ENCODE assay signal across 17 cellular contexts in genomic region chrX:19869195-19869594, GRCh38. TPM values are rescaled to one million over a fixed set of nuclear protein-coding genes. Genes with fewer than 3 reads are reported as not detected.
DNase-seq lines count a peak whose midpoint lies in the region; ATAC-seq, FAIRE-seq and TF ChIP-seq lines count a peak whose summit lies in the region.
"Had no signal": no experiment of that assay in that cellular context is flagged by ENCODE, and none has a peak within 500 bp of the region (broad histone marks: within the 10 kb centered on the region; RNA-seq: fewer than 3 reads in every experiment).

No MANE protein-coding gene starts in this region.

- H4K20me1 ChIP-seq in DOHH2 (ENCODE audit: control insufficient read depth, insufficient read depth, low read depth, low read length) = no peaks in the 10 kb centered on the region
- H4K20me1 ChIP-seq in PC-9 (ENCODE audit: insufficient read depth) = peaks cover 3% of the 10 kb centered on the region; the same call in 1 of the 2 replicates

- no peak overlapping the region for H3K27ac Mint-ChIP-seq in activated CD4-positive, alpha-beta T cell treated with anti-CD3 and anti-CD28 coated beads for 36 hours
- peak overlapping the region in 5 of 9 donors; percentile 34 to 69 (median 53) for H3K27ac Mint-ChIP-seq in naive thymus-derived CD4-positive, alpha-beta T cell
- no peak overlapping the region for H3K27ac Mint-ChIP-seq in activated T-helper 1 cell treated with anti-CD3 and anti-CD28 coated beads, Interleukin-12 subunit alpha, Interleukin-12 subunit beta, Interleukin-2, Interleukin-4 antibody, amounts not matched to agents 30 ng/mL and 10 ng/mL and 1 ng/mL, durations not matched to agents 14 hours and 24 hours and 36 hours
- H3K27ac Mint-ChIP-seq: dendritic cell treated with granulocyte-macrophage colony-stimulating factor and Interleukin-4, amounts not matched to agents 40 ng/mL and 50 ng/mL, for 4 days had no signal

- H3K36me3 Mint-ChIP-seq in activated CD4-positive, alpha-beta T cell treated with anti-CD3 and anti-CD28 coated beads for 36 hours (ENCODE audit: low read depth) = peaks cover 5% of the 10 kb centered on the region
- H3K36me3 Mint-ChIP-seq in naive thymus-derived CD4-positive, alpha-beta T cell = peaks cover 0 to 6% (median 0%) of the 10 kb centered on the region in 5 donors
- peaks cover 8% of the 10 kb centered on the region for H3K36me3 Mint-ChIP-seq in activated T-helper 1 cell treated with anti-CD3 and anti-CD28 coated beads, Interleukin-12 subunit alpha, Interleukin-12 subunit beta, Interleukin-2, Interleukin-4 antibody, amounts not matched to agents 30 ng/mL and 10 ng/mL and 1 ng/mL, durations not matched to agents 14 hours and 24 hours and 36 hours (ENCODE audit: low read depth)

- FAIRE-seq in frontal cortex (lab: Jason Lieb, UNC) = no peak
- FAIRE-seq: H1 had no signal

- H3K4me3 ChIP-seq in DOHH2 (ENCODE audit: low read length) = peak overlapping the region; percentile 42
- H3K4me3 ChIP-seq in NB4 (ENCODE audit: low read depth, low read length) = no peak overlapping the region
- H3K4me3 ChIP-seq in naive thymus-derived CD4-positive, alpha-beta T cell (ENCODE audit: low read length) = no peak overlapping the region
- H3K4me3 ChIP-seq in PC-9 = no peak overlapping the region
- H3K4me3 ChIP-seq: Peyer's patch had no signal

- H3K9me3 ChIP-seq in DOHH2 (ENCODE audit: control insufficient read depth, insufficient read depth, low read length) = no peaks in the 10 kb centered on the region
- H3K9me3 ChIP-seq in naive thymus-derived CD4-positive, alpha-beta T cell (ENCODE audit: control insufficient read depth in 2 of 3, low read length in 3 of 3) = no peaks in the 10 kb centered on the region
- no peaks in the 10 kb centered on the region for H3K9me3 ChIP-seq in PC-9 (ENCODE audit: insufficient read depth, low read depth)
- H3K9me3 ChIP-seq: Peyer's patch had no signal

- H3K27me3 ChIP-seq in DOHH2 (ENCODE audit: control insufficient read depth, low read length) (no peaks in the 10 kb centered on the region), PC-9 (ENCODE audit: insufficient read depth, low read depth) (no peaks in the 10 kb centered on the region)
- H3K27me3 ChIP-seq in naive thymus-derived CD4-positive, alpha-beta T cell (ENCODE audit: control insufficient read depth in 2 of 2, insufficient read depth in 2 of 2, low read length in 2 of 2) = no peaks in the 10 kb centered on the region
- H3K27me3 ChIP-seq: Peyer's patch had no signal

- CTCF ChIA-PET in activated CD4-positive, alpha-beta T cell treated with anti-CD3 and anti-CD28 coated beads for 36 hours (lab: Charles Lee) = interaction anchor here (0.7 kb wide), 1 partner anchor 133 kb away, joined by 3 read pairs; no protein-coding TSS in a partner anchor
- CTCF ChIA-PET in naive thymus-derived CD4-positive, alpha-beta T cell (lab: Charles Lee) = no interaction called here
- CTCF ChIA-PET in PC-9 (lab: Charles Lee) = no interaction called here

- H3K4me1 ChIP-seq in DOHH2 (ENCODE audit: control insufficient read depth, low read length) = peaks cover 90% of the 10 kb centered on the region
- peaks cover 12 to 17% of the 10 kb centered on the region in 2 donors for H3K4me1 ChIP-seq in naive thymus-derived CD4-positive, alpha-beta T cell (ENCODE audit: control insufficient read depth in 2 of 2, insufficient read depth in 2 of 2, low read length in 2 of 2)
- H3K4me1 ChIP-seq in PC-9 (replicated peaks; ENCODE audit: insufficient read depth) = no peaks in the 10 kb centered on the region
- H3K4me1 ChIP-seq: Peyer's patch had no signal

- H3K4me3 Mint-ChIP-seq in activated CD4-positive, alpha-beta T cell treated with anti-CD3 and anti-CD28 coated beads for 36 hours = peak overlapping the region; percentile 25
- peak overlapping the region in 2 of 10 donors; percentile 33 to 35 for H3K4me3 Mint-ChIP-seq in naive thymus-derived CD4-positive, alpha-beta T cell
- H3K4me3 Mint-ChIP-seq in activated T-helper 1 cell treated with anti-CD3 and anti-CD28 coated beads, Interleukin-12 subunit alpha, Interleukin-12 subunit beta, Interleukin-2, Interleukin-4 antibody, amounts not matched to agents 30 ng/mL and 10 ng/mL and 1 ng/mL, durations not matched to agents 14 hours and 24 hours and 36 hours = no peak overlapping the region
- H3K4me3 Mint-ChIP-seq: dendritic cell treated with granulocyte-macrophage colony-stimulating factor and Interleukin-4, amounts not matched to agents 40 ng/mL and 50 ng/mL, for 4 days had no signal

- intact Hi-C loops in activated CD4-positive, alpha-beta T cell treated with anti-CD3 and anti-CD28 coated beads for 36 hours (cut with DNase I, micrococcal nuclease) = no loop called here
- intact Hi-C loops in naive thymus-derived CD4-positive, alpha-beta T cell (cut with micrococcal nuclease) = no loop called here
- intact Hi-C loops in activated T-helper 1 cell treated with anti-CD3 and anti-CD28 coated beads, Interleukin-12 subunit alpha, Interleukin-12 subunit beta, Interleukin-2, Interleukin-4 antibody, amounts not matched to agents 30 ng/mL and 10 ng/mL and 1 ng/mL, durations not matched to agents 14 hours and 24 hours and 36 hours (cut with micrococcal nuclease) = loop anchor here (5.0 kb wide), 1 partner anchor 42 kb away; no protein-coding TSS in a partner anchor
- intact Hi-C loops in PC-9 (cut with micrococcal nuclease; ENCODE audit: unreplicated experiment) = no loop called here

- H3K27me3 Mint-ChIP-seq in activated CD4-positive, alpha-beta T cell treated with anti-CD3 and anti-CD28 coated beads for 36 hours = no peaks in the 10 kb centered on the region
- no peaks in the 10 kb centered on the region for H3K27me3 Mint-ChIP-seq in naive thymus-derived CD4-positive, alpha-beta T cell
- no peaks in the 10 kb centered on the region for H3K27me3 Mint-ChIP-seq in activated T-helper 1 cell treated with anti-CD3 and anti-CD28 coated beads, Interleukin-12 subunit alpha, Interleukin-12 subunit beta, Interleukin-2, Interleukin-4 antibody, amounts not matched to agents 30 ng/mL and 10 ng/mL and 1 ng/mL, durations not matched to agents 14 hours and 24 hours and 36 hours (ENCODE audit: insufficient read depth)
- H3K27me3 Mint-ChIP-seq: dendritic cell treated with granulocyte-macrophage colony-stimulating factor and Interleukin-4, amounts not matched to agents 40 ng/mL and 50 ng/mL, for 4 days had no signal

- TF ChIP-seq POLR2A in NB4 (IDR thresholded peaks at IDR 0.05; ENCODE audit: extremely low read depth, insufficient read length) = no peak

- H2AFZ ChIP-seq in PC-9 = no peak overlapping the region

- TF ChIP-seq CTCF in DOHH2 (IDR thresholded peaks at IDR 0.05; ENCODE audit: low read depth, low read length, poor library complexity, severe bottlenecking) (no peak), NB4 (IDR thresholded peaks at IDR 0.05; ENCODE audit: low read depth, low read length) (no peak), PC-9 (conservative IDR thresholded peaks at IDR 0.05) (no peak)

- no TSS peak for BruUV-seq in PC-9 (replicated peaks; lab: Mats Ljungman, UMichigan)

- peak overlapping the region; percentile 98 for H3K27ac ChIP-seq in DOHH2 (ENCODE audit: low read depth, low read length)
- H3K27ac ChIP-seq in naive thymus-derived CD4-positive, alpha-beta T cell (ENCODE audit: low read depth, low read length) = no peak overlapping the region
- no peak overlapping the region for H3K27ac ChIP-seq in PC-9
- H3K27ac ChIP-seq: Peyer's patch had no signal

- H3K79me2 ChIP-seq in DOHH2 (ENCODE audit: control insufficient read depth, low read length) (peaks cover 87% of the 10 kb centered on the region), PC-9 (ENCODE audit: low read depth) (no peaks in the 10 kb centered on the region)

- H3K4me2 ChIP-seq in DOHH2 (ENCODE audit: low read length) (peak overlapping the region; percentile 92), PC-9 (no peak overlapping the region)

- peak; percentile 43 for ATAC-seq in activated CD4-positive, alpha-beta T cell treated with anti-CD3 and anti-CD28 coated beads for 36 hours
- no peak for ATAC-seq in naive thymus-derived CD4-positive, alpha-beta T cell
- ATAC-seq: SK-N-SH treated with all-trans-retinoic acid at 6 μM for 48 hours had no signal

- DNase-seq in activated CD4-positive, alpha-beta T cell treated with anti-CD3 and anti-CD28 coated beads for 36 hours = peak; percentile 44
- DNase-seq in activated CD4-positive, alpha-beta T cell treated with anti-CD3 and anti-CD28 coated beads, Interleukin-2, amount 50 U/mL, for 4 hours = no peak
- DNase-seq in NB4 (ENCODE audit: low read depth) (peak; percentile 39), frontal cortex (ENCODE audit: low spot score in 2 of 2) (no peak), PC-9 (no peak)
- DNase-seq in naive thymus-derived CD4-positive, alpha-beta T cell = no peak
- DNase-seq in activated T-helper 1 cell treated with anti-CD3 and anti-CD28 coated beads, Interleukin-12 subunit alpha, Interleukin-12 subunit beta, Interleukin-2, Interleukin-4 antibody, amounts not matched to agents 30 ng/mL and 10 ng/mL and 1 ng/mL, durations not matched to agents 14 hours and 24 hours and 36 hours (ENCODE audit: low spot score) = no peak
- DNase-seq: activated CD8-positive, alpha-beta memory T cell treated with anti-CD3 and anti-CD28 coated beads for 24 hours; EL; NCI-H1436 treated with DMSO at 0.1 percent for 48 hours; NCI-H2171; NCI-H526; Peyer's patch had no signal

- H3K36me3 ChIP-seq in DOHH2 (ENCODE audit: control insufficient read depth, low read length) = no peaks in the 10 kb centered on the region; the same call in 1 of the 2 replicates
- no peaks in the 10 kb centered on the region for H3K36me3 ChIP-seq in naive thymus-derived CD4-positive, alpha-beta T cell (ENCODE audit: control insufficient read depth in 2 of 3, insufficient read depth in 3 of 3, low read length in 3 of 3)
- H3K36me3 ChIP-seq in PC-9 (ENCODE audit: low read depth) = no peaks in the 10 kb centered on the region
- H3K36me3 ChIP-seq: Peyer's patch had no signal

- H3K9me3 Mint-ChIP-seq in activated CD4-positive, alpha-beta T cell treated with anti-CD3 and anti-CD28 coated beads for 36 hours (ENCODE audit: low read depth) = no peaks in the 10 kb centered on the region
- no peaks in the 10 kb centered on the region for H3K9me3 Mint-ChIP-seq in naive thymus-derived CD4-positive, alpha-beta T cell
- no peaks in the 10 kb centered on the region for H3K9me3 Mint-ChIP-seq in activated T-helper 1 cell treated with anti-CD3 and anti-CD28 coated beads, Interleukin-12 subunit alpha, Interleukin-12 subunit beta, Interleukin-2, Interleukin-4 antibody, amounts not matched to agents 30 ng/mL and 10 ng/mL and 1 ng/mL, durations not matched to agents 14 hours and 24 hours and 36 hours
- H3K9me3 Mint-ChIP-seq: dendritic cell treated with granulocyte-macrophage colony-stimulating factor and Interleukin-4, amounts not matched to agents 40 ng/mL and 50 ng/mL, for 4 days had no signal

- peaks cover 71% of the 10 kb centered on the region for H3K4me1 Mint-ChIP-seq in activated CD4-positive, alpha-beta T cell treated with anti-CD3 and anti-CD28 coated beads for 36 hours
- peaks cover 25 to 73% (median 62%) of the 10 kb centered on the region in 7 donors for H3K4me1 Mint-ChIP-seq in naive thymus-derived CD4-positive, alpha-beta T cell
- H3K4me1 Mint-ChIP-seq in activated T-helper 1 cell treated with anti-CD3 and anti-CD28 coated beads, Interleukin-12 subunit alpha, Interleukin-12 subunit beta, Interleukin-2, Interleukin-4 antibody, amounts not matched to agents 30 ng/mL and 10 ng/mL and 1 ng/mL, durations not matched to agents 14 hours and 24 hours and 36 hours (ENCODE audit: low read depth) = peaks cover 67% of the 10 kb centered on the region

- POLR2A ChIA-PET in activated CD4-positive, alpha-beta T cell treated with anti-CD3 and anti-CD28 coated beads for 36 hours (lab: Charles Lee) = interaction anchor here (0.6 to 1.1 kb wide), 2 partner anchors 13 to 122 kb away, joined by 3 read pairs; no protein-coding TSS in a partner anchor
- POLR2A ChIA-PET in naive thymus-derived CD4-positive, alpha-beta T cell (lab: Charles Lee) = interaction anchor here (0.6 to 1.0 kb wide), 3 partner anchors 11 to 22 kb away, joined by 3 read pairs; no protein-coding TSS in a partner anchor
- POLR2A ChIA-PET in PC-9 (lab: Charles Lee; ENCODE audit: unreplicated experiment) = no interaction called here

- H3K9me2 ChIP-seq in DOHH2 (replicated peaks; ENCODE audit: control insufficient read depth, low read length) (no peaks in the 10 kb centered on the region), PC-9 (ENCODE audit: insufficient read depth) (no peaks in the 10 kb centered on the region)

- H3F3A ChIP-seq in DOHH2 (ENCODE audit: control insufficient read depth, insufficient read depth) (peaks cover 27% of the 10 kb centered on the region), PC-9 (ENCODE audit: insufficient read depth, low read depth) (no peaks in the 10 kb centered on the region)

RNA-seq across cellular contexts. Expression of gene SH3KBP1, which starts 18.2 kb away (rescaled TPM):
- total RNA-seq in activated CD4-positive, alpha-beta T cell treated with anti-CD3 and anti-CD28 coated beads for 36 hours = 10 to 100 TPM; 68.8 to 85.1 TPM
- 100 to 1,000 TPM; 103 to 130 (median 129) TPM for total RNA-seq in naive thymus-derived CD4-positive, alpha-beta T cell
- polyA plus RNA-seq in naive thymus-derived CD4-positive, alpha-beta T cell = 100 to 1,000 TPM; 137 to 183 TPM
- total RNA-seq in frontal cortex (13.5 TPM), PC-9 (2021) (42.5 and 58.3 TPM in 2 replicates)
- 69.1 and 73.9 TPM in 2 replicates for total RNA-seq in activated T-helper 1 cell treated with anti-CD3 and anti-CD28 coated beads, Interleukin-12 subunit alpha, Interleukin-12 subunit beta, Interleukin-2, Interleukin-4 antibody, amounts not matched to agents 30 ng/mL and 10 ng/mL and 1 ng/mL, durations not matched to agents 14 hours and 24 hours and 36 hours

Comparison
In these comparisons a context has a peak if more than half of its experiments do, and no peak if none do; other contexts are left out.
1. DNase-seq: peak in activated CD4-positive, alpha-beta T cell treated with anti-CD3 and anti-CD28 coated beads for 36 hours (single experiment) and NB4 (single experiment); none in activated CD4-positive, alpha-beta T cell treated with anti-CD3 and anti-CD28 coated beads, Interleukin-2, amount 50 U/mL, for 4 hours (0 of 2), naive thymus-derived CD4-positive, alpha-beta T cell (0 of 9), frontal cortex (0 of 2), activated T-helper 1 cell treated with anti-CD3 and anti-CD28 coated beads, Interleukin-12 subunit alpha, Interleukin-12 subunit beta, Interleukin-2, Interleukin-4 antibody, amounts not matched to agents 30 ng/mL and 10 ng/mL and 1 ng/mL, durations not matched to agents 14 hours and 24 hours and 36 hours (single experiment) and PC-9 (0 of 2).
2. H3K27ac Mint-ChIP-seq: peak in naive thymus-derived CD4-positive, alpha-beta T cell (5 of 9); none in activated CD4-positive, alpha-beta T cell treated with anti-CD3 and anti-CD28 coated beads for 36 hours (single experiment) and activated T-helper 1 cell treated with anti-CD3 and anti-CD28 coated beads, Interleukin-12 subunit alpha, Interleukin-12 subunit beta, Interleukin-2, Interleukin-4 antibody, amounts not matched to agents 30 ng/mL and 10 ng/mL and 1 ng/mL, durations not matched to agents 14 hours and 24 hours and 36 hours (single experiment).